In the genomic region with DNA sequence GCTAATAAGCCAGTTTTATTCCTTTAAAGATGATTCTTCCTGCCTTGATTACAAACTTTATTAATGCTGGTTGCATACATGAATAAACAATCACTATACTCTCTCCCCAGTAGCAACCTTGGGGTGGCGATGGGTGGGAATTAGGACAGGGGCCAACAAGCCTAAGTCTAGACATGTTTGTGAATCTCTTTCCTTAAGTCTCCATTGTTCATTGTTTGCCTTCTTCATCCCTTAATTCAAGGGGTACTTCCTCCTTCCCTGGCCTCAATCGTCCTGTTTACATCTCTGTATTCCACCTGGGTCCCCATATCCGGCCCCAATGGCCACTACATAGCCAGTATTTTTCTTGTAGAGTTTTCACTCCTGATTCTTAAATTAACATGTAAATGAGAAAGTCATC, we compare ENCODE assay signal across 16 cellular contexts.
A peak's percentile ranks its signal among the peaks of the same experiment; 100 is the strongest.
DNase-seq lines count a peak whose midpoint lies in the region; ATAC-seq and TF ChIP-seq lines count a peak whose summit lies in the region.
"Had no signal": no experiment of that assay in that cellular context is flagged by ENCODE, and none has a peak within 500 bp of the region (broad histone marks: within the 10 kb centered on the region; RNA-seq: fewer than 3 reads in every experiment).

No MANE protein-coding gene starts in this region.

- peak overlapping the region; percentile 12; the same call in 1 of the 2 replicates for H3K27ac ChIP-seq in SJCRH30
- peak overlapping the region; percentile 8 to 63 (median 51) for H3K27ac ChIP-seq in gastrocnemius medialis
- no peak overlapping the region for H3K27ac ChIP-seq in effector memory CD4-positive, alpha-beta T cell (ENCODE audit: insufficient read depth, low read length, poor library complexity, severe bottlenecking)
- H3K27ac ChIP-seq: KMS-11 had no signal

- TF ChIP-seq POLR2A in gastrocnemius medialis (IDR thresholded peaks at IDR 0.05) = no peak

- peak; percentile 43 for ATAC-seq in esophagus mucosa
- ATAC-seq in gastrocnemius medialis = no peak
- no peak for ATAC-seq in HG02970 (IDR thresholded peaks at IDR 0.05; ENCODE audit: low FRiP score, unreplicated experiment)
- ATAC-seq in HG03342 (IDR thresholded peaks at IDR 0.05; ENCODE audit: unreplicated experiment) = no peak
- ATAC-seq in GM21576 (IDR thresholded peaks at IDR 0.05; ENCODE audit: unreplicated experiment) = no peak
- ATAC-seq: mucosa of descending colon had no signal

- in situ Hi-C loops in HAP-1 (cut with MboI; ENCODE audit: low sequenced_read_pairs) = no loop called here
- in situ Hi-C loops in gastrocnemius medialis (cut with MboI; ENCODE audit: low sequenced_read_pairs in 4 of 4) = no loop called here

- H3K4me3 ChIP-seq in HAP-1 (no peak overlapping the region), SJCRH30 (no peak overlapping the region), gastrocnemius medialis (no peak overlapping the region)
- no peak overlapping the region for H3K4me3 ChIP-seq in effector memory CD4-positive, alpha-beta T cell (ENCODE audit: insufficient read depth, low read depth, low read length, poor library complexity, severe bottlenecking)
- H3K4me3 ChIP-seq: mucosa of descending colon, ovary had no signal

- DNase-seq in HAP-1 (ENCODE audit: low spot score in 2 of 2) = peak; percentile 43 to 64
- no peak for DNase-seq in SJCRH30
- DNase-seq in gastrocnemius medialis = no peak
- DNase-seq in effector memory CD4-positive, alpha-beta T cell = no peak
- DNase-seq: amygdala, DND-41, mucosa of descending colon, NCI-H1417 treated with DMSO at 0.1 percent for 48 hours, NCI-H510A treated with DMSO at 0.1 percent for 48 hours, ovary, Right ventricle myocardium superior had no signal

- H3K36me3 ChIP-seq in HAP-1 (replicated peaks) (no peaks in the 10 kb centered on the region), SJCRH30 (peaks cover 8% of the 10 kb centered on the region), gastrocnemius medialis (no peaks in the 10 kb centered on the region)
- H3K36me3 ChIP-seq in effector memory CD4-positive, alpha-beta T cell (ENCODE audit: control insufficient read depth, insufficient read depth, low read length) = no peaks in the 10 kb centered on the region
- H3K36me3 ChIP-seq: ovary had no signal

- no peaks in the 10 kb centered on the region for H3K9me3 ChIP-seq in HAP-1
- H3K9me3 ChIP-seq in SJCRH30 (replicated peaks) = no peaks in the 10 kb centered on the region; the same call in 1 of the 2 replicates
- H3K9me3 ChIP-seq in gastrocnemius medialis = no peaks in the 10 kb centered on the region
- H3K9me3 ChIP-seq in effector memory CD4-positive, alpha-beta T cell (ENCODE audit: control insufficient read depth, low read length) = no peaks in the 10 kb centered on the region
- H3K9me3 ChIP-seq: mucosa of descending colon, ovary had no signal

- peaks cover 52% of the 10 kb centered on the region for H3K4me1 ChIP-seq in HAP-1
- H3K4me1 ChIP-seq in SJCRH30 = peaks cover 17% of the 10 kb centered on the region
- H3K4me1 ChIP-seq in gastrocnemius medialis = peaks cover 30 to 49% of the 10 kb centered on the region in 2 donors
- no peaks in the 10 kb centered on the region for H3K4me1 ChIP-seq in effector memory CD4-positive, alpha-beta T cell (ENCODE audit: control insufficient read depth, insufficient read depth, low read length, poor library complexity, severe bottlenecking)

- no peak for TF ChIP-seq CTCF in gastrocnemius medialis (IDR thresholded peaks at IDR 0.05 in 4 of 5, conservative IDR thresholded peaks at IDR 0.05 in 1 of 5)

- no peaks in the 10 kb centered on the region for H3K27me3 ChIP-seq in HAP-1 (ENCODE audit: low read depth)
- H3K27me3 ChIP-seq in SJCRH30 = no peaks in the 10 kb centered on the region
- no peaks in the 10 kb centered on the region for H3K27me3 ChIP-seq in gastrocnemius medialis
- no peaks in the 10 kb centered on the region for H3K27me3 ChIP-seq in effector memory CD4-positive, alpha-beta T cell (replicated peaks; ENCODE audit: control insufficient read depth, insufficient read depth, low read length, poor library complexity, severe bottlenecking)
- H3K27me3 ChIP-seq: ovary had no signal

- intact Hi-C loops in gastrocnemius medialis (cut with DNase I; ENCODE audit: low total_unique reads) = no loop called here

Comparison
In these comparisons a context has a peak if more than half of its experiments do, and no peak if none do; other contexts are left out.
1. DNase-seq: peak in HAP-1 (2 of 2); none in SJCRH30 (0 of 2), gastrocnemius medialis (0 of 2) and effector memory CD4-positive, alpha-beta T cell (0 of 3).